In genomic region chr10:16195894-16196293, GRCh38 we compare ENCODE assay signal across 20 cellular contexts.
"Had no signal": no experiment of that assay in that cellular context is flagged by ENCODE, and none has a peak within 500 bp of the region (broad histone marks: within the 10 kb centered on the region; RNA-seq: fewer than 3 reads in every experiment).

No MANE protein-coding gene starts in this region.

- H3K4me3 Mint-ChIP-seq: activated CD4-positive, alpha-beta memory T cell treated with anti-CD3 and anti-CD28 coated beads, Interleukin-2, amount 10 ng/mL, durations not matched to agents 7 days and 5 days; activated naive CD4-positive, alpha-beta T cell treated with anti-CD3 and anti-CD28 coated beads, Interleukin-2, amount 50 U/mL, for 24 hours; activated T-cell treated with anti-CD3 and anti-CD28 coated beads, Interleukin-2, amount 50 U/mL, for 4 hours; central memory CD8-positive, alpha-beta T cell; nephron had no signal

- H3K36me3 ChIP-seq: ascending aorta, colonic mucosa, upper lobe of right lung had no signal

- H3K9ac ChIP-seq: parathyroid adenoma had no signal

- H3K79me2 ChIP-seq: parathyroid adenoma had no signal

- H3K27me3 ChIP-seq: ascending aorta, colonic mucosa, testis, upper lobe of right lung had no signal

- H3K4me2 ChIP-seq: smooth muscle cell had no signal

- DNase-seq: activated CD4-positive, alpha-beta memory T cell treated with anti-CD3 and anti-CD28 coated beads, Interleukin-2, amount 10 ng/mL, durations not matched to agents 7 days and 5 days; activated CD4-positive, alpha-beta T cell treated with anti-CD3 and anti-CD28 coated beads for 48 hours; activated CD4-positive, CD25-positive, alpha-beta regulatory T cell; activated effector memory CD4-positive, alpha-beta T cell treated with anti-CD3 and anti-CD28 coated beads, Interleukin-2, amount 50 U/mL, for 16 hours; activated T-cell treated with anti-CD3 and anti-CD28 coated beads, Interleukin-2, amount 50 U/mL, for 4 hours; colonic mucosa; hypothalamus; stimulated activated CD4-positive, alpha-beta T cell treated with anti-CD3 and anti-CD28 coated beads, Interleukin-4, amount 100 ng/mL, for 1 hour; T-helper 9 cell; testis; upper lobe of right lung had no signal

- H3K27ac ChIP-seq: ascending aorta, colonic mucosa, parathyroid adenoma, testis, upper lobe of right lung had no signal

- H3K4me3 ChIP-seq: ascending aorta, colonic mucosa, lung, smooth muscle cell, testis, upper lobe of right lung had no signal

- H3K9me3 Mint-ChIP-seq: activated T-cell treated with anti-CD3 and anti-CD28 coated beads, Interleukin-2, amount 50 U/mL, for 4 hours; central memory CD8-positive, alpha-beta T cell; nephron had no signal

- H3K27me3 Mint-ChIP-seq: central memory CD8-positive, alpha-beta T cell had no signal

- H2AFZ ChIP-seq: parathyroid adenoma had no signal

- H3K36me3 Mint-ChIP-seq: activated naive CD4-positive, alpha-beta T cell treated with anti-CD3 and anti-CD28 coated beads, Interleukin-2, amount 50 U/mL, for 24 hours had no signal

- ATAC-seq: left lobe of liver, sciatic nerve, upper lobe of right lung had no signal

- H3K9me3 ChIP-seq: ascending aorta, colonic mucosa, testis, upper lobe of right lung had no signal

- H3K27ac Mint-ChIP-seq: activated CD4-positive, alpha-beta memory T cell treated with anti-CD3 and anti-CD28 coated beads, Interleukin-2, amount 10 ng/mL, durations not matched to agents 7 days and 5 days; activated naive CD4-positive, alpha-beta T cell treated with anti-CD3 and anti-CD28 coated beads, Interleukin-2, amount 50 U/mL, for 24 hours; nephron had no signal

- H3K4me1 Mint-ChIP-seq: nephron had no signal

- H3K4me1 ChIP-seq: ascending aorta, colonic mucosa, parathyroid adenoma, testis, upper lobe of right lung had no signal
